ENCODE assay signal across 22 cellular contexts in genomic region chr11:110165039-110165438, GRCh38.
DNase-seq lines count a peak whose midpoint lies in the region; ATAC-seq and TF ChIP-seq lines count a peak whose summit lies in the region.
"Had no signal": no experiment of that assay in that cellular context is flagged by ENCODE, and none has a peak within 500 bp of the region (broad histone marks: within the 10 kb centered on the region; RNA-seq: fewer than 3 reads in every experiment).

No MANE protein-coding gene starts in this region.

- no peaks in the 10 kb centered on the region for H3K4me1 Mint-ChIP-seq in activated naive CD8-positive, alpha-beta T cell treated with anti-CD3 and anti-CD28 coated beads, Interleukin-2, amount 50 U/mL, for 24 hours
- no peaks in the 10 kb centered on the region for H3K4me1 Mint-ChIP-seq in activated naive CD8-positive, alpha-beta T cell treated with anti-CD3 and anti-CD28 coated beads for 36 hours
- no peaks in the 10 kb centered on the region for H3K4me1 Mint-ChIP-seq in activated T-helper 2 cell treated with anti-CD3 and anti-CD28 coated beads, Interferon-gamma antibody, Interleukin-2, Interleukin-4, amounts not matched to agents 10 μg/mL and 5 μg/mL and 100 μg/mL, durations not matched to agents 14 hours and 24 hours and 36 hours (ENCODE audit: low read depth)
- H3K4me1 Mint-ChIP-seq: CD4-positive, CD25-positive, alpha-beta regulatory T cell had no signal

- 91 to 95% (median 94%) methylated on average over 13 to 16 of the region's 16 CpGs for WGBS in spleen, 5 donors
- WGBS in upper lobe of left lung, 2 donors, result 96 to 97% methylated on average over 15 to 16 of the region's 16 CpGs
- WGBS in psoas muscle, 3 donors, result 94 to 96% (median 96%) methylated on average over 16 of the region's 16 CpGs

- no peak overlapping the region for H3K27ac ChIP-seq in RWPE2 (ENCODE audit: poor library complexity, severe bottlenecking)
- no peak overlapping the region for H3K27ac ChIP-seq in spleen
- H3K27ac ChIP-seq in upper lobe of left lung, result no peak overlapping the region
- no peak overlapping the region for H3K27ac ChIP-seq in psoas muscle
- H3K27ac ChIP-seq: BLaER1, HL-60, SJSA1 had no signal

- TF ChIP-seq CTCF in RWPE2 (IDR thresholded peaks at IDR 0.05; ENCODE audit: poor library complexity, severe bottlenecking) (no peak), spleen (IDR thresholded peaks at IDR 0.05 in 8 of 11, conservative IDR thresholded peaks at IDR 0.05 in 3 of 11) (no peak), upper lobe of left lung (IDR thresholded peaks at IDR 0.05) (no peak), psoas muscle (IDR thresholded peaks at IDR 0.05) (no peak)

- TF ChIP-seq POLR2A in spleen (IDR thresholded peaks at IDR 0.05) (no peak), upper lobe of left lung (IDR thresholded peaks at IDR 0.05) (no peak)

- H3K27me3 ChIP-seq in RWPE2 (ENCODE audit: insufficient read depth, poor library complexity, severe bottlenecking) (no peaks in the 10 kb centered on the region), spleen (replicated peaks in 1 of 7) (no peaks in the 10 kb centered on the region), upper lobe of left lung (no peaks in the 10 kb centered on the region), psoas muscle (ENCODE audit: insufficient read depth in 3 of 3, low read length in 2 of 3) (no peaks in the 10 kb centered on the region)
- H3K27me3 ChIP-seq: BLaER1, SJSA1 had no signal

- no peak overlapping the region for H3K4me3 Mint-ChIP-seq in activated naive CD8-positive, alpha-beta T cell treated with anti-CD3 and anti-CD28 coated beads, Interleukin-2, amount 50 U/mL, for 24 hours
- H3K4me3 Mint-ChIP-seq in activated naive CD8-positive, alpha-beta T cell treated with anti-CD3 and anti-CD28 coated beads for 36 hours, result no peak overlapping the region
- H3K4me3 Mint-ChIP-seq in activated T-helper 2 cell treated with anti-CD3 and anti-CD28 coated beads, Interferon-gamma antibody, Interleukin-2, Interleukin-4, amounts not matched to agents 10 μg/mL and 5 μg/mL and 100 μg/mL, durations not matched to agents 14 hours and 24 hours and 36 hours (ENCODE audit: low read depth), result no peak overlapping the region
- H3K4me3 Mint-ChIP-seq: CD4-positive, CD25-positive, alpha-beta regulatory T cell had no signal

- H3K4me1 ChIP-seq in RWPE2 (ENCODE audit: insufficient read depth, poor library complexity, severe bottlenecking) (no peaks in the 10 kb centered on the region), spleen (no peaks in the 10 kb centered on the region), upper lobe of left lung (no peaks in the 10 kb centered on the region), psoas muscle (no peaks in the 10 kb centered on the region)
- H3K4me1 ChIP-seq: BLaER1, SJSA1 had no signal

- no peaks in the 10 kb centered on the region for H3K9me3 ChIP-seq in RWPE2 (ENCODE audit: severe bottlenecking)
- no peaks in the 10 kb centered on the region for H3K9me3 ChIP-seq in spleen
- no peaks in the 10 kb centered on the region for H3K9me3 ChIP-seq in upper lobe of left lung
- H3K9me3 ChIP-seq in psoas muscle, result no peaks in the 10 kb centered on the region
- H3K9me3 ChIP-seq: BLaER1, SJSA1 had no signal

- ATAC-seq in activated naive CD8-positive, alpha-beta T cell treated with anti-CD3 and anti-CD28 coated beads, Interleukin-2, amount 50 U/mL, for 24 hours, result peak; percentile 15
- ATAC-seq in RWPE2 (ENCODE audit: low read depth), result peak; percentile 25; the same call in 1 of the 3 replicates
- ATAC-seq in upper lobe of left lung (ENCODE audit: low FRiP score in 2 of 2), result peak; percentile 28 to 57
- ATAC-seq in GM19452 (IDR thresholded peaks at IDR 0.05; ENCODE audit: unreplicated experiment), result no peak
- ATAC-seq in psoas muscle, result no peak

- intact Hi-C loops in spleen (cut with DNase I; ENCODE audit: low total_unique reads), result no loop called here
- intact Hi-C loops in activated T-helper 2 cell treated with anti-CD3 and anti-CD28 coated beads, Interferon-gamma antibody, Interleukin-2, Interleukin-4, amounts not matched to agents 10 μg/mL and 5 μg/mL and 100 μg/mL, durations not matched to agents 14 hours and 24 hours and 36 hours (cut with micrococcal nuclease), result no loop called here
- intact Hi-C loops in psoas muscle (cut with DNase I), result no loop called here

- no peak overlapping the region for H3K4me3 ChIP-seq in RWPE2 (ENCODE audit: severe bottlenecking)
- no peak overlapping the region for H3K4me3 ChIP-seq in spleen
- H3K4me3 ChIP-seq in upper lobe of left lung, result no peak overlapping the region
- H3K4me3 ChIP-seq in psoas muscle, result no peak overlapping the region
- H3K4me3 ChIP-seq: BLaER1, SJSA1 had no signal

- no peak overlapping the region for H3K27ac Mint-ChIP-seq in activated naive CD8-positive, alpha-beta T cell treated with anti-CD3 and anti-CD28 coated beads, Interleukin-2, amount 50 U/mL, for 24 hours
- H3K27ac Mint-ChIP-seq in activated naive CD8-positive, alpha-beta T cell treated with anti-CD3 and anti-CD28 coated beads for 36 hours, result no peak overlapping the region
- no peak overlapping the region for H3K27ac Mint-ChIP-seq in activated T-helper 2 cell treated with anti-CD3 and anti-CD28 coated beads, Interferon-gamma antibody, Interleukin-2, Interleukin-4, amounts not matched to agents 10 μg/mL and 5 μg/mL and 100 μg/mL, durations not matched to agents 14 hours and 24 hours and 36 hours
- H3K27ac Mint-ChIP-seq: CD4-positive, CD25-positive, alpha-beta regulatory T cell had no signal

- no peaks in the 10 kb centered on the region for H3K9me3 Mint-ChIP-seq in activated naive CD8-positive, alpha-beta T cell treated with anti-CD3 and anti-CD28 coated beads, Interleukin-2, amount 50 U/mL, for 24 hours
- no peaks in the 10 kb centered on the region for H3K9me3 Mint-ChIP-seq in activated naive CD8-positive, alpha-beta T cell treated with anti-CD3 and anti-CD28 coated beads for 36 hours
- no peaks in the 10 kb centered on the region for H3K9me3 Mint-ChIP-seq in activated T-helper 2 cell treated with anti-CD3 and anti-CD28 coated beads, Interferon-gamma antibody, Interleukin-2, Interleukin-4, amounts not matched to agents 10 μg/mL and 5 μg/mL and 100 μg/mL, durations not matched to agents 14 hours and 24 hours and 36 hours
- H3K9me3 Mint-ChIP-seq: CD4-positive, CD25-positive, alpha-beta regulatory T cell had no signal

- DNase-seq in activated naive CD8-positive, alpha-beta T cell treated with anti-CD3 and anti-CD28 coated beads, Interleukin-2, amount 50 U/mL, for 24 hours, result no peak
- DNase-seq in activated naive CD8-positive, alpha-beta T cell treated with anti-CD3 and anti-CD28 coated beads for 36 hours, result no peak
- DNase-seq in RWPE2 (ENCODE audit: low spot score) (no peak), spleen (peak; percentile 35), upper lobe of left lung (peak in 1 of 2 donors; percentile 59), psoas muscle (no peak)
- DNase-seq in activated T-helper 2 cell treated with anti-CD3 and anti-CD28 coated beads, Interferon-gamma antibody, Interleukin-2, Interleukin-4, amounts not matched to agents 10 μg/mL and 5 μg/mL and 100 μg/mL, durations not matched to agents 14 hours and 24 hours and 36 hours (ENCODE audit: low spot score), result no peak
- DNase-seq: 8988T; ACHN; CD4-positive, CD25-positive, alpha-beta regulatory T cell; NCI-H1048; NCI-H1417; NCI-H1694; NCI-H2029 treated with DMSO at 0.1 percent for 48 hours; NCI-H2171; NCI-H524; NCI-H748 treated with DMSO at 0.1 percent for 48 hours; Right ventricle myocardium superior had no signal

- TF ChIP-seq EP300 in upper lobe of left lung (IDR thresholded peaks at IDR 0.05), result no peak

- H3K36me3 ChIP-seq in RWPE2 (ENCODE audit: low read depth), result peaks cover 79% of the 10 kb centered on the region
- peaks cover 0 to 21% (median 3%) of the 10 kb centered on the region in 6 donors for H3K36me3 ChIP-seq in spleen
- H3K36me3 ChIP-seq in upper lobe of left lung, result peaks cover 0 to 49% (median 14%) of the 10 kb centered on the region in 4 donors
- peaks cover 11 to 65% of the 10 kb centered on the region in 2 donors for H3K36me3 ChIP-seq in psoas muscle (ENCODE audit: insufficient read depth in 1 of 2, low read depth in 1 of 2)
- H3K36me3 ChIP-seq: SJSA1 had no signal

- H3K27me3 Mint-ChIP-seq in activated naive CD8-positive, alpha-beta T cell treated with anti-CD3 and anti-CD28 coated beads, Interleukin-2, amount 50 U/mL, for 24 hours, result peaks cover 2% of the 10 kb centered on the region
- H3K27me3 Mint-ChIP-seq in activated naive CD8-positive, alpha-beta T cell treated with anti-CD3 and anti-CD28 coated beads for 36 hours, result no peaks in the 10 kb centered on the region
- peaks cover 7% of the 10 kb centered on the region for H3K27me3 Mint-ChIP-seq in activated T-helper 2 cell treated with anti-CD3 and anti-CD28 coated beads, Interferon-gamma antibody, Interleukin-2, Interleukin-4, amounts not matched to agents 10 μg/mL and 5 μg/mL and 100 μg/mL, durations not matched to agents 14 hours and 24 hours and 36 hours (ENCODE audit: low read depth)
- H3K27me3 Mint-ChIP-seq: CD4-positive, CD25-positive, alpha-beta regulatory T cell had no signal

- H3K36me3 Mint-ChIP-seq in activated naive CD8-positive, alpha-beta T cell treated with anti-CD3 and anti-CD28 coated beads, Interleukin-2, amount 50 U/mL, for 24 hours (ENCODE audit: low read depth), result no peaks in the 10 kb centered on the region
- H3K36me3 Mint-ChIP-seq in activated naive CD8-positive, alpha-beta T cell treated with anti-CD3 and anti-CD28 coated beads for 36 hours, result no peaks in the 10 kb centered on the region
- peaks cover 28% of the 10 kb centered on the region for H3K36me3 Mint-ChIP-seq in activated T-helper 2 cell treated with anti-CD3 and anti-CD28 coated beads, Interferon-gamma antibody, Interleukin-2, Interleukin-4, amounts not matched to agents 10 μg/mL and 5 μg/mL and 100 μg/mL, durations not matched to agents 14 hours and 24 hours and 36 hours (ENCODE audit: low read depth)
- H3K36me3 Mint-ChIP-seq: CD4-positive, CD25-positive, alpha-beta regulatory T cell had no signal

Comparison
In these comparisons a context has a peak if more than half of its experiments do, and no peak if none do; other contexts are left out.
1. ATAC-seq: peak in activated naive CD8-positive, alpha-beta T cell treated with anti-CD3 and anti-CD28 coated beads, Interleukin-2, amount 50 U/mL, for 24 hours (single experiment), RWPE2 (single experiment) and upper lobe of left lung (2 of 2); none in GM19452 (single experiment) and psoas muscle (0 of 4).